Comparison of ENCODE assay signal across 1 cellular context in genomic region chr5:103646698-103647614, GRCh38.
TF ChIP-seq lines count a peak whose summit lies in the region.

No MANE protein-coding gene starts in this region.

TF ChIP-seq in WTC11, 78 proteins besides CTCF, POLR2A, EP300 and RAD21 (continued from another document):
- TF ChIP-seq AR (CRISPR knock-in tag; IDR thresholded peaks at IDR 0.05) (no peak), MAX (CRISPR knock-in tag; IDR thresholded peaks at IDR 0.05) (no peak), IRF2 (CRISPR knock-in tag; IDR thresholded peaks at IDR 0.05; ENCODE audit: borderline replicate concordance, low read depth) (no peak), ZNF423 (CRISPR knock-in tag; IDR thresholded peaks at IDR 0.05) (no peak), TCF7 (CRISPR knock-in tag; IDR thresholded peaks at IDR 0.05; ENCODE audit: low read depth) (no peak), NFE2L1 (CRISPR knock-in tag; IDR thresholded peaks at IDR 0.05) (no peak)
